5 cellular contexts compared by ENCODE assay signal in the genomic region with DNA sequence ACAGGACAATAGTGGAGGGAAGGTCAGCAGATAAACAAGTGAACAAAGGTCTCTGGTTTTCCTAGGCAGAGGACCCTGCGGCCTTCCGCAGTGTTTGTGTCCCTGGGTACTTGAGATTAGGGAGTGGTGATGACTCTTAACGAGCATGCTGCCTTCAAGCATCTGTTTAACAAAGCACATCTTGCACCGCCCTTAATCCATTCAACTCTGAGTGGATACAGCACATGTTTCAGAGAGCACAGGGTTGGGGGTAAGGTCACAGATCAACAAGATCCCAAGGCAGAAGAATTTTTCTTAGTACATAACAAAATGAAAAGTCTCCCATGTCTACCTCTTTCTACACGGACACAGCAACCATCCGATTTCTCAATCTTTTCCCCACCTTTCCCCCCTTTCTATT. TPM values are rescaled to one million over a fixed set of nuclear protein-coding genes. Genes with fewer than 3 reads are reported as not detected.
"Had no signal": no experiment of that assay in that cellular context is flagged by ENCODE, and none has a peak within 500 bp of the region (broad histone marks: within the 10 kb centered on the region; RNA-seq: fewer than 3 reads in every experiment).

No MANE protein-coding gene starts in this region.

RNA-seq across cellular contexts. Expression of gene CLDN3, which starts 26.6 kb away (rescaled TPM):
- total RNA-seq: subcutaneous adipose tissue, temporal lobe, thoracic aorta, tibial nerve, vagina had no signal

RNA-seq across cellular contexts. Expression of gene METTL27, which starts 45.7 kb away (rescaled TPM):
- total RNA-seq: vagina had no signal
